ENCODE assay signal across 9 cellular contexts in the genomic region with DNA sequence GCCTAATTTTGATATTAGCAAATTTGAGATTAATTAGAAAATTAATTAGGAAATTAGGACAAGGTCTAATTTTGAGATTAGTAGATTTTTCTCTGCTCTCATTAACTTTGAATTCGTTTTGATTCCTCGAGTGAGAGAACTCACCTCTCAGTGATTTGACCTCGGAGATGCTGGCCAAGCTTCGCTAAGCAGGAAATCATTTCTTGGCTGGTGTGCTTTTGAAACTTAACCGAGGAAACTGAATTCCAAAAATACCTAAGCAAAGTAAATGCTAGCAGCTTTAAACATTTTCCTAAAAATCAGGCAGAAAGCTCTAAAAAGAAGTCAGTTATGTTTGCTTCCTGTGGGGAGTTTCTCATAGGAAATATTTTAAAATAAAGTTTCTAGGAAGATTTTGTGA. TPM values are rescaled to one million over a fixed set of nuclear protein-coding genes. Genes with fewer than 3 reads are reported as not detected.
DNase-seq lines count a peak whose midpoint lies in the region; ATAC-seq, FAIRE-seq and TF ChIP-seq lines count a peak whose summit lies in the region.
"Had no signal": no experiment of that assay in that cellular context is flagged by ENCODE, and none has a peak within 500 bp of the region (broad histone marks: within the 10 kb centered on the region; RNA-seq: fewer than 3 reads in every experiment).

No MANE protein-coding gene starts in this region.

- H4K8ac ChIP-seq in neuronal stem cell (ENCODE audit: low read depth, low read length) = no peak overlapping the region

- ATAC-seq in A549 (no peak), GM19351 (IDR thresholded peaks at IDR 0.05; ENCODE audit: unreplicated experiment) (no peak)
- ATAC-seq: Panc1 had no signal

- no peak overlapping the region for H2BK120ac ChIP-seq in neuronal stem cell (ENCODE audit: low read depth, low read length)

- H2AFZ ChIP-seq in neuronal stem cell (ENCODE audit: low read length) = no peak overlapping the region

- TF ChIP-seq EP300 in A549 (IDR thresholded peaks at IDR 0.05) = no peak

- H3K9ac ChIP-seq in neuronal stem cell (ENCODE audit: low read depth, low read length, poor library complexity) = no peak overlapping the region

- H3K23ac ChIP-seq in neuronal stem cell (ENCODE audit: low read depth, low read length, poor library complexity) = no peak overlapping the region

- no peak overlapping the region for H2BK15ac ChIP-seq in neuronal stem cell (ENCODE audit: low read length)

- H3K4me3 ChIP-seq in A549 = no peak overlapping the region
- H3K4me3 ChIP-seq in GM08714 (ENCODE audit: low read length) = peak overlapping the region; percentile 50; the same call in 1 of the 2 replicates
- peak overlapping the region; percentile 6 to 42 for H3K4me3 ChIP-seq in ascending aorta
- no peak overlapping the region for H3K4me3 ChIP-seq in neuronal stem cell (ENCODE audit: low read length in 2 of 2)

- no peak for TF ChIP-seq POLR2A in A549 (IDR thresholded peaks at IDR 0.05; ENCODE audit: low read length)

- H3K79me1 ChIP-seq in neuronal stem cell (ENCODE audit: low read depth, low read length) = no peaks in the 10 kb centered on the region

- H2BK12ac ChIP-seq in neuronal stem cell (ENCODE audit: low read length) = no peak overlapping the region

- no peak for TF ChIP-seq CTCF in A549 (IDR thresholded peaks at IDR 0.05)
- TF ChIP-seq CTCF in ascending aorta (IDR thresholded peaks at IDR 0.05) = no peak

- H2BK5ac ChIP-seq in neuronal stem cell (ENCODE audit: low read length) = no peak overlapping the region

- 62% methylated on average over 5 of the region's 5 CpGs for WGBS in A549 (ENCODE audit: missing lambda C conversion rate)
- no CpG with 5 or more reads among the region's 5 CpGs for WGBS in neuronal stem cell (ENCODE audit: extremely low coverage in 2 of 2, insufficient read length in 2 of 2, insufficient replicate concordance in 1 of 2), 2 donors

- no peaks in the 10 kb centered on the region for H3K9me3 ChIP-seq in A549
- no peaks in the 10 kb centered on the region for H3K9me3 ChIP-seq in ascending aorta
- H3K9me3 ChIP-seq in neuronal stem cell (replicated peaks in 1 of 2; ENCODE audit: control insufficient read depth in 2 of 2, insufficient read depth in 1 of 2, low read depth in 1 of 2, low read length in 2 of 2) = no peaks in the 10 kb centered on the region

- intact Hi-C loops in ascending aorta (cut with DNase I) = no loop called here

- H3K18ac ChIP-seq in neuronal stem cell (ENCODE audit: low read length) = no peak overlapping the region

- no peak overlapping the region for H3K27ac ChIP-seq in A549
- peak overlapping the region; percentile 33 to 36 for H3K27ac ChIP-seq in ascending aorta
- no peak overlapping the region for H3K27ac ChIP-seq in neuronal stem cell (replicated peaks; ENCODE audit: low read length)

- H3K4me1 ChIP-seq in A549 (0 out of 3 replicates have a peak, but pooled peaks cover 6% of the 10 kb centered on the region), ascending aorta (no peaks in the 10 kb centered on the region), neuronal stem cell (ENCODE audit: control insufficient read depth in 2 of 2, insufficient read depth in 1 of 2, low read depth in 1 of 2, low read length in 2 of 2) (peaks cover 0 to 12% of the 10 kb centered on the region in 2 donors)

- no peak for FAIRE-seq in A549 (lab: Jason Lieb, UNC)

- H2AK5ac ChIP-seq in neuronal stem cell (ENCODE audit: low read depth, low read length) = no peak overlapping the region

- POLR2A ChIA-PET in A549 (lab: Yijun Ruan, JAX) = no interaction called here

- no peaks in the 10 kb centered on the region for H3K36me3 ChIP-seq in ascending aorta
- H3K36me3 ChIP-seq in neuronal stem cell (replicated peaks in 1 of 2; ENCODE audit: control insufficient read depth in 2 of 2, insufficient read depth in 2 of 2, low read length in 2 of 2) = peaks cover 5 to 24% of the 10 kb centered on the region in 2 donors

- H3K4me2 ChIP-seq in A549 = 0 out of 3 replicates have a peak overlapping the region, but pooled peaks have one; percentile 16
- H3K4me2 ChIP-seq in neuronal stem cell (ENCODE audit: insufficient read depth, low read length, poor library complexity, severe bottlenecking) = no peak overlapping the region

- CTCF ChIA-PET in A549 (lab: Yijun Ruan, JAX) = no interaction called here

- TF ChIP-seq RAD21 in A549 (conservative IDR thresholded peaks at IDR 0.05 in 1 of 2, IDR thresholded peaks at IDR 0.05 in 1 of 2) = no peak

- H3K27me3 ChIP-seq in ascending aorta (no peaks in the 10 kb centered on the region), neuronal stem cell (ENCODE audit: control insufficient read depth in 3 of 3, insufficient read depth in 3 of 3, low read depth in 1 of 3, low read length in 3 of 3) (no peaks in the 10 kb centered on the region)

- no peak overlapping the region for H3K4ac ChIP-seq in neuronal stem cell (ENCODE audit: low read length)

- DNase-seq in A549 (ENCODE audit: low read depth in 1 of 2, low spot score in 1 of 2) (no peak), ascending aorta (ENCODE audit: low spot score in 2 of 2) (no peak), lung microvascular endothelial cell (ENCODE audit: low read depth in 2 of 2) (peak; percentile 6 to 47), HUDEP-2 (lab: John Stamatoyannopoulos, UW; ENCODE audit: unreplicated experiment in 76 of 76) (no peak), neuronal stem cell (ENCODE audit: low spot score) (no peak), MV-4-11 (lab: John Stamatoyannopoulos, UW) (no peak)

- no peak overlapping the region for H3K14ac ChIP-seq in neuronal stem cell (ENCODE audit: low read length)

- H4K91ac ChIP-seq in neuronal stem cell (ENCODE audit: low read depth, low read length, poor library complexity) = no peak overlapping the region

TF ChIP-seq in A549, 52 proteins besides CTCF, POLR2A, EP300 and RAD21:
- TF ChIP-seq, protein P1, sequence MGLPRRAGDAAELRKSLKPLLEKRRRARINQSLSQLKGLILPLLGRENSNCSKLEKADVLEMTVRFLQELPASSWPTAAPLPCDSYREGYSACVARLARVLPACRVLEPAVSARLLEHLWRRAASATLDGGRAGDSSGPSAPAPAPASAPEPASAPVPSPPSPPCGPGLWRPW (IDR thresholded peaks at IDR 0.05) = no peak
- TF ChIP-seq, protein P2, sequence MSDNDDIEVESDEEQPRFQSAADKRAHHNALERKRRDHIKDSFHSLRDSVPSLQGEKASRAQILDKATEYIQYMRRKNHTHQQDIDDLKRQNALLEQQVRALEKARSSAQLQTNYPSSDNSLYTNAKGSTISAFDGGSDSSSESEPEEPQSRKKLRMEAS (IDR thresholded peaks at IDR 0.05) = no peak
- TF ChIP-seq JUN (IDR thresholded peaks at IDR 0.05) (no peak), SREBF2 (IDR thresholded peaks at IDR 0.05) (no peak), MAFK (IDR thresholded peaks at IDR 0.05; ENCODE audit: partially characterized antibody) (no peak), EHF (CRISPR knock-in tag; IDR thresholded peaks at IDR 0.05) (no peak), CBX2 (IDR thresholded peaks at IDR 0.05; ENCODE audit: borderline replicate concordance, low read depth) (no peak), HOXB5 (CRISPR knock-in tag; IDR thresholded peaks at IDR 0.05) (no peak), JUNB (IDR thresholded peaks at IDR 0.05) (no peak), KDM1A (IDR thresholded peaks at IDR 0.05; ENCODE audit: low read depth) (no peak)
- TF ChIP-seq, protein P3, sequence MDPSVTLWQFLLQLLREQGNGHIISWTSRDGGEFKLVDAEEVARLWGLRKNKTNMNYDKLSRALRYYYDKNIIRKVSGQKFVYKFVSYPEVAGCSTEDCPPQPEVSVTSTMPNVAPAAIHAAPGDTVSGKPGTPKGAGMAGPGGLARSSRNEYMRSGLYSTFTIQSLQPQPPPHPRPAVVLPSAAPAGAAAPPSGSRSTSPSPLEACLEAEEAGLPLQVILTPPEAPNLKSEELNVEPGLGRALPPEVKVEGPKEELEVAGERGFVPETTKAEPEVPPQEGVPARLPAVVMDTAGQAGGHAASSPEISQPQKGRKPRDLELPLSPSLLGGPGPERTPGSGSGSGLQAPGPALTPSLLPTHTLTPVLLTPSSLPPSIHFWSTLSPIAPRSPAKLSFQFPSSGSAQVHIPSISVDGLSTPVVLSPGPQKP (IDR thresholded peaks at IDR 0.05; ENCODE audit: low read depth, low read length) = no peak
- TF ChIP-seq, protein P4, sequence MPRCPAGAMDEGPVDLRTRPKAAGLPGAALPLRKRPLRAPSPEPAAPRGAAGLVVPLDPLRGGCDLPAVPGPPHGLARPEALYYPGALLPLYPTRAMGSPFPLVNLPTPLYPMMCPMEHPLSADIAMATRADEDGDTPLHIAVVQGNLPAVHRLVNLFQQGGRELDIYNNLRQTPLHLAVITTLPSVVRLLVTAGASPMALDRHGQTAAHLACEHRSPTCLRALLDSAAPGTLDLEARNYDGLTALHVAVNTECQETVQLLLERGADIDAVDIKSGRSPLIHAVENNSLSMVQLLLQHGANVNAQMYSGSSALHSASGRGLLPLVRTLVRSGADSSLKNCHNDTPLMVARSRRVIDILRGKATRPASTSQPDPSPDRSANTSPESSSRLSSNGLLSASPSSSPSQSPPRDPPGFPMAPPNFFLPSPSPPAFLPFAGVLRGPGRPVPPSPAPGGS (IDR thresholded peaks at IDR 0.05) = no peak

RNA-seq across cellular contexts. Expression of a gene that starts 34.9 kb away (rescaled TPM):
- 3.3 and 4.1 TPM in 2 replicates for polyA plus RNA-seq in A549 (2011; rRNA removed)
- polyA plus RNA-seq in A549 (2012; cell fraction: cytosol; rRNA removed) = 1.2 and 1.4 TPM in 2 replicates
- polyA plus RNA-seq in A549 (2012; cell fraction: nucleus; rRNA removed) = 1.5 and 1.6 TPM in 2 replicates
- 1.6 to 1.8 TPM (median 1.6 TPM) in 3 replicates for polyA plus RNA-seq in A549 (2017; fragmentation: RNase III; extraction: RNeasy Plus Mini Kit Qiagen cat#74134 plus additional on column Dnase treatment)
- polyA minus RNA-seq in A549 (2011; rRNA and poly(A)+ RNA removed) = 3.2 and 4.2 TPM in 2 replicates
- total RNA-seq in ascending aorta = 2.0 TPM
- total RNA-seq in lung microvascular endothelial cell = 5.7 and 6.0 TPM in 2 replicates
- 12.9 TPM for polyA plus RNA-seq in neuronal stem cell (2013, experiment 1 of 2)
- 12.9 TPM for polyA plus RNA-seq in neuronal stem cell (2013, experiment 2 of 2)

Comparison
In these comparisons a context has a peak if more than half of its experiments do, and no peak if none do; other contexts are left out.
1. DNase-seq: peak in lung microvascular endothelial cell (2 of 2); none in A549 (0 of 2), ascending aorta (0 of 2), HUDEP-2 (0 of 76), neuronal stem cell (single experiment) and MV-4-11 (single experiment).
2. H3K27ac ChIP-seq: peak in ascending aorta (2 of 2); none in A549 (0 of 2) and neuronal stem cell (single experiment).
3. H3K4me3 ChIP-seq: peak in GM08714 (single experiment) and ascending aorta (2 of 2); none in A549 (single experiment) and neuronal stem cell (0 of 2).